ENCODE assay signal across 8 cellular contexts in genomic region chr2:216498418-216499413, GRCh38. TPM values are rescaled to one million over a fixed set of nuclear protein-coding genes. Genes with fewer than 3 reads are reported as not detected.
DNase-seq lines count a peak whose midpoint lies in the region; ATAC-seq and TF ChIP-seq lines count a peak whose summit lies in the region.

Gene RPL37A, plus strand, starts transcription at chr2:216498844. Its CDS starts 31 bp downstream, at chr2:216498875.

- DNase-seq in GM04504 (ENCODE audit: low read depth) (peak; percentile 92), NCI-H1048 (lab: John Stamatoyannopoulos, UW) (peak; percentile 78), SK-N-SH (peak; percentile 93), globus pallidus (ENCODE audit: low spot score) (peak; percentile 95), nucleus accumbens (lab: John Stamatoyannopoulos, UW) (peak; percentile 51 to 95 (median 87)), suprapubic skin (ENCODE audit: low spot score in 2 of 2) (peak; percentile 94 to 95)
- peak; percentile 87 for DNase-seq in activated naive CD4-positive, alpha-beta T cell treated with anti-CD3 and anti-CD28 coated beads, Interleukin-2, amount 50 U/mL, for 16 hours

- TF ChIP-seq CTCF in SK-N-SH (IDR thresholded peaks at IDR 0.05): no peak
- TF ChIP-seq CTCF in suprapubic skin (IDR thresholded peaks at IDR 0.05): no peak

- no peaks in the 10 kb centered on the region for H3K9me2 ChIP-seq in SK-N-SH

- peak within 1 kb of the TSS; percentile 95 for H3K9ac ChIP-seq in SK-N-SH

- peaks cover 44% of the 10 kb centered on the region for H4K20me1 ChIP-seq in SK-N-SH (ENCODE audit: insufficient read depth)

- H3K79me2 ChIP-seq in SK-N-SH (ENCODE audit: insufficient read depth): peaks cover 80% of the 10 kb centered on the region

- H3K9me3 ChIP-seq in SK-N-SH: no peaks in the 10 kb centered on the region
- H3K9me3 ChIP-seq in suprapubic skin: no peaks in the 10 kb centered on the region

- TF ChIP-seq EP300 in SK-N-SH (IDR thresholded peaks at IDR 0.05; ENCODE audit: borderline replicate concordance in 1 of 2, low read depth in 1 of 2, low read length in 1 of 2) (peak in 1 of 2 experiments; percentile 15; a peak in 1 of 4 replicates), suprapubic skin (IDR thresholded peaks at IDR 0.05) (no peak)

- peak; percentile 97 for ATAC-seq in HG02571 (IDR thresholded peaks at IDR 0.05; ENCODE audit: unreplicated experiment)

- CTCF ChIA-PET in SK-N-SH (lab: Yijun Ruan, JAX): interaction anchor here (1.0 to 1.5 kb wide), 3 partner anchors 18 to 389 kb away, joined by 3 to 5 read pairs (median 3); partner anchors contain the start of gene XRCC5

- peak; percentile 4; the same call in 1 of the 2 replicates for TF ChIP-seq RAD21 in SK-N-SH (IDR thresholded peaks at IDR 0.05; ENCODE audit: low read length)

- whole genome bisulfite sequencing in SK-N-SH (ENCODE audit: low lambda C conversion rate): 2% methylated on average over 51 of the region's 55 CpGs
- under 1% methylated on average over 54 of the region's 55 CpGs for WGBS in suprapubic skin

- H3K27me3 ChIP-seq in SK-N-SH (ENCODE audit: insufficient read depth) (no peaks in the 10 kb centered on the region), suprapubic skin (no peaks in the 10 kb centered on the region)

- peaks cover 29 to 48% of the 10 kb centered on the region in 2 experiments for H3K4me1 ChIP-seq in SK-N-SH (ENCODE audit: control insufficient read depth in 1 of 2, insufficient read depth in 2 of 2, low read depth in 1 of 2, low read length in 1 of 2)
- H3K4me1 ChIP-seq in suprapubic skin: peaks cover 33% of the 10 kb centered on the region

- peak within 1 kb of the TSS; percentile 96 for H3K4me2 ChIP-seq in SK-N-SH

- H2AFZ ChIP-seq in SK-N-SH (ENCODE audit: low read depth): peak within 1 kb of the TSS; percentile 52

- H3K36me3 ChIP-seq in SK-N-SH (replicated peaks in 1 of 2; ENCODE audit: control insufficient read depth in 1 of 2, insufficient read depth in 2 of 2, low read length in 1 of 2): peaks cover 44 to 45% of the 10 kb centered on the region in 2 experiments
- peaks cover 41% of the 10 kb centered on the region for H3K36me3 ChIP-seq in suprapubic skin

- peak within 1 kb of the TSS; percentile 83 to 89 for H3K4me3 ChIP-seq in SK-N-SH (ENCODE audit: low read depth in 2 of 2, low read length in 1 of 2)
- peak within 1 kb of the TSS; percentile 78 for H3K4me3 ChIP-seq in suprapubic skin

- peak; percentile 75 to 92 for TF ChIP-seq POLR2A in suprapubic skin (IDR thresholded peaks at IDR 0.05)

- H3K27ac ChIP-seq in SK-N-SH (ENCODE audit: low read depth in 2 of 2, low read length in 1 of 2) (peak within 1 kb of the TSS; percentile 71 to 84), suprapubic skin (peak within 1 kb of the TSS; percentile 81)

- POLR2A ChIA-PET in SK-N-SH (lab: Yijun Ruan, JAX): interaction anchor here (0.5 to 1.9 kb wide), 14 partner anchors 10 to 384 kb away, joined by 3 to 9 read pairs (median 3); partner anchors contain the start of genes MARCHF4 and SMARCAL1

- peaks cover 65% of the 10 kb centered on the region for H3F3A ChIP-seq in SK-N-SH (replicated peaks; ENCODE audit: insufficient read depth)

TF ChIP-seq in SK-N-SH, 30 proteins besides CTCF, POLR2A, EP300 and RAD21 (continues in another document):
- TF ChIP-seq SIN3A (IDR thresholded peaks at IDR 0.05; ENCODE audit: borderline replicate concordance, low read depth, low read length) (no peak; the same call in 1 of the 2 replicates), FOXM1 (IDR thresholded peaks at IDR 0.05; ENCODE audit: low read depth) (no peak), ZBTB33 (IDR thresholded peaks at IDR 0.05; ENCODE audit: borderline replicate concordance, low read depth) (0 out of 2 replicates have a peak, but pooled peaks have one; percentile 43), TEAD4 (IDR thresholded peaks at IDR 0.05; ENCODE audit: borderline replicate concordance, insufficient read depth) (no peak), JUND (IDR thresholded peaks at IDR 0.05) (no peak), ELF1 (IDR thresholded peaks at IDR 0.05) (peak; percentile 67; the same call in 1 of the 2 replicates), REST (IDR thresholded peaks at IDR 0.05; ENCODE audit: low read depth, low read length) (peak; percentile 75), POLR2AphosphoS5 (IDR thresholded peaks at IDR 0.05; ENCODE audit: low read depth, low read length) (peak; percentile 99), NFIC (IDR thresholded peaks at IDR 0.05; ENCODE audit: borderline replicate concordance) (peak; percentile 8; the same call in 1 of the 2 replicates), USF1 (IDR thresholded peaks at IDR 0.05; ENCODE audit: borderline replicate concordance, low read depth) (no peak), PBX3 (IDR thresholded peaks at IDR 0.05) (no peak), MAX (IDR thresholded peaks at IDR 0.05; ENCODE audit: low read depth) (peak; percentile 96), NRF1 (IDR thresholded peaks at IDR 0.05; ENCODE audit: low read depth, low read length) (peak; percentile 82), MXI1 (IDR thresholded peaks at IDR 0.05; ENCODE audit: low read depth, low read length) (peak; percentile 64), CHD2 (IDR thresholded peaks at IDR 0.05; ENCODE audit: low read length, partially characterized antibody) (peak; percentile 41), GABPA (IDR thresholded peaks at IDR 0.05; ENCODE audit: low read depth) (peak; percentile 88), MEF2A (IDR thresholded peaks at IDR 0.05; ENCODE audit: borderline replicate concordance, low read depth) (no peak)

RNA-seq across cellular contexts. Expression of gene RPL37A, which starts in this region (rescaled TPM):
- 2,018 and 3,014 TPM in 2 replicates for polyA plus RNA-seq in SK-N-SH (2012; rRNA removed)
- polyA plus RNA-seq in SK-N-SH (2012; cell fraction: cytosol; rRNA removed): 1,664 and 2,199 TPM in 2 replicates
- polyA plus RNA-seq in SK-N-SH (2012; cell fraction: nucleus; rRNA removed): 828 and 1,169 TPM in 2 replicates
- total RNA-seq in suprapubic skin: 1,000 to 10,000 TPM in 3 of 4 donors, 100 to 1,000 TPM in 1; 892 to 2,420 (median 2,172) TPM

Comparison
In these comparisons a context has a peak if more than half of its experiments do, and no peak if none do; other contexts are left out.
1. Peak in every context shown above with its lines: DNase-seq, ATAC-seq, H3K4me3 ChIP-seq and H3K27ac ChIP-seq.